Comparison of ENCODE assay signal across 20 cellular contexts in genomic region chr4:4693755-4694295, GRCh38.
"Had no signal": no experiment of that assay in that cellular context is flagged by ENCODE, and none has a peak within 500 bp of the region (broad histone marks: within the 10 kb centered on the region; RNA-seq: fewer than 3 reads in every experiment).

No MANE protein-coding gene starts in this region.

- H3K9me3 Mint-ChIP-seq: activated T-helper 17 cell treated with anti-CD3 and anti-CD28 coated beads, Interleukin-2, amount 50 U/mL, for 72 hours; stimulated activated effector memory CD8-positive, alpha-beta T cell treated with anti-CD3 and anti-CD28 coated beads, Interleukin-12 subunit alpha, Interleukin-12 subunit beta, amount 100 ng/mL, for 72 hours; stimulated activated naive CD8-positive, alpha-beta T cell treated with anti-CD3 and anti-CD28 coated beads, Interleukin-15, amount 100 ng/mL, for 72 hours; T-helper 2 cell treated with Interferon-gamma antibody and Interleukin-4, amounts not matched to agents 5 μg/mL and 100 μg/mL, for 36 hours had no signal

- H3K27me3 ChIP-seq: brain microvascular endothelial cell, right lobe of liver, suprapubic skin, transverse colon had no signal

- H3K27me3 Mint-ChIP-seq: activated T-helper 17 cell treated with anti-CD3 and anti-CD28 coated beads, Interleukin-2, amount 50 U/mL, for 72 hours; stimulated activated naive CD8-positive, alpha-beta T cell treated with anti-CD3 and anti-CD28 coated beads, Interleukin-15, amount 100 ng/mL, for 72 hours had no signal

- H3K36me3 ChIP-seq: brain microvascular endothelial cell, right lobe of liver, suprapubic skin, transverse colon, WERI-Rb-1 had no signal

- DNase-seq: activated CD4-positive, alpha-beta T cell treated with anti-CD3 and anti-CD28 coated beads for 1 hour; activated CD4-positive, alpha-beta T cell treated with anti-CD3 and anti-CD28 coated beads, Interleukin-2, amount 50 U/mL, for 1 hour; activated T-cell treated with anti-CD3 and anti-CD28 coated beads, Interleukin-2, amount 50 U/mL, for 1 hour; aorta; brain microvascular endothelial cell; central memory CD4-positive, alpha-beta T cell; effector memory CD4-positive, alpha-beta T cell; nephron progenitor cell; right lobe of liver; stimulated activated CD4-positive, alpha-beta T cell treated with anti-CD3 and anti-CD28 coated beads, Interleukin-2, amount 100 ng/mL, for 24 hours; transverse colon had no signal

- H3K4me1 Mint-ChIP-seq: activated T-helper 17 cell treated with anti-CD3 and anti-CD28 coated beads, Interleukin-2, amount 50 U/mL, for 72 hours had no signal

- H3K36me3 Mint-ChIP-seq: stimulated activated effector memory CD8-positive, alpha-beta T cell treated with anti-CD3 and anti-CD28 coated beads, Interleukin-12 subunit alpha, Interleukin-12 subunit beta, amount 100 ng/mL, for 72 hours had no signal

- H3K4me1 ChIP-seq: right lobe of liver, suprapubic skin, transverse colon had no signal

- H3K79me2 ChIP-seq: parathyroid adenoma had no signal

- H3K9ac ChIP-seq: parathyroid adenoma had no signal

- H3K4me3 ChIP-seq: right lobe of liver, skin epidermis, suprapubic skin, transverse colon had no signal

- H3K4me3 Mint-ChIP-seq: activated T-helper 17 cell treated with anti-CD3 and anti-CD28 coated beads, Interleukin-2, amount 50 U/mL, for 72 hours; nephron progenitor cell; stimulated activated effector memory CD8-positive, alpha-beta T cell treated with anti-CD3 and anti-CD28 coated beads, Interleukin-12 subunit alpha, Interleukin-12 subunit beta, amount 100 ng/mL, for 72 hours; stimulated activated naive CD8-positive, alpha-beta T cell treated with anti-CD3 and anti-CD28 coated beads, Interleukin-15, amount 100 ng/mL, for 72 hours; T-helper 2 cell treated with Interferon-gamma antibody and Interleukin-4, amounts not matched to agents 5 μg/mL and 100 μg/mL, for 36 hours had no signal

- H3K27ac ChIP-seq: brain microvascular endothelial cell, parathyroid adenoma, right lobe of liver, skin epidermis, suprapubic skin, transverse colon, WERI-Rb-1 had no signal

- H3K27ac Mint-ChIP-seq: activated naive CD4-positive, alpha-beta T cell treated with anti-CD3 and anti-CD28 coated beads, Interleukin-2, amount 50 U/mL, for 72 hours; activated T-helper 17 cell treated with anti-CD3 and anti-CD28 coated beads, Interleukin-2, amount 50 U/mL, for 72 hours; nephron progenitor cell; stimulated activated effector memory CD8-positive, alpha-beta T cell treated with anti-CD3 and anti-CD28 coated beads, Interleukin-12 subunit alpha, Interleukin-12 subunit beta, amount 100 ng/mL, for 72 hours; T-helper 2 cell treated with Interferon-gamma antibody and Interleukin-4, amounts not matched to agents 5 μg/mL and 100 μg/mL, for 36 hours had no signal

- H3K9me3 ChIP-seq: right lobe of liver, suprapubic skin, transverse colon had no signal
